8 cellular contexts compared by ENCODE assay signal in genomic region chr20:22248052-22248667, GRCh38.
DNase-seq lines count a peak whose midpoint lies in the region; ATAC-seq and TF ChIP-seq lines count a peak whose summit lies in the region.

No MANE protein-coding gene starts in this region.

- H3K36me3 ChIP-seq in lower lobe of right lung: no peaks in the 10 kb centered on the region

- H3K9me3 ChIP-seq in lower lobe of right lung: no peaks in the 10 kb centered on the region

- intact Hi-C loops in lower lobe of right lung (cut with DNase I): no loop called here

- H3K4me3 ChIP-seq in astrocyte of the cerebellum (ENCODE audit: low read depth, low read length) (no peak overlapping the region), lower lobe of right lung (no peak overlapping the region)

- DNase-seq in DMS114 treated with DMSO at 0.1 percent for 48 hours (lab: John Stamatoyannopoulos, UW; ENCODE audit: unreplicated experiment) (peak; percentile 5), HuH-7 (ENCODE audit: low spot score) (peak; percentile 30), astrocyte of the cerebellum (ENCODE audit: low read depth) (no peak), lower lobe of right lung (no peak), hippocampal formation (lab: John Stamatoyannopoulos, UW) (no peak)

- in situ Hi-C loops in astrocyte of the cerebellum (cut with HindIII; ENCODE audit: low sequenced_read_pairs): no loop called here

- no peak for ATAC-seq in lower lobe of right lung
- ATAC-seq in GM19452 (IDR thresholded peaks at IDR 0.05; ENCODE audit: unreplicated experiment): no peak
- ATAC-seq in HG03039 (IDR thresholded peaks at IDR 0.05; ENCODE audit: unreplicated experiment): no peak
- ATAC-seq in HG03280 (IDR thresholded peaks at IDR 0.05; ENCODE audit: unreplicated experiment): no peak

- no peak overlapping the region for H3K27ac ChIP-seq in lower lobe of right lung

- H3K27me3 ChIP-seq in lower lobe of right lung (ENCODE audit: low read depth): no peaks in the 10 kb centered on the region

- TF ChIP-seq CTCF in astrocyte of the cerebellum (IDR thresholded peaks at IDR 0.05; ENCODE audit: low read depth, low read length, missing control alignments): peak; percentile 54
- peak; percentile 36 for TF ChIP-seq CTCF in lower lobe of right lung (IDR thresholded peaks at IDR 0.05)

- no peaks in the 10 kb centered on the region for H3K4me1 ChIP-seq in lower lobe of right lung

Comparison
In these comparisons a context has a peak if more than half of its experiments do, and no peak if none do; other contexts are left out.
1. DNase-seq: peak in DMS114 treated with DMSO at 0.1 percent for 48 hours (single experiment) and HuH-7 (single experiment); none in astrocyte of the cerebellum (single experiment), lower lobe of right lung (single experiment) and hippocampal formation (0 of 2).